Comparison of ENCODE assay signal across 7 cellular contexts in genomic region chr21:20882462-20883415, GRCh38.
DNase-seq lines count a peak whose midpoint lies in the region; ATAC-seq and TF ChIP-seq lines count a peak whose summit lies in the region.

No MANE protein-coding gene starts in this region.

- H3K9me3 Mint-ChIP-seq in activated CD8-positive, alpha-beta memory T cell treated with anti-CD3 and anti-CD28 coated beads, Interleukin-2, amount 10 ng/mL, durations not matched to agents 7 days and 5 days (ENCODE audit: low read depth), result peaks cover 2% of the 10 kb centered on the region

- H3K4me3 Mint-ChIP-seq in activated CD8-positive, alpha-beta memory T cell treated with anti-CD3 and anti-CD28 coated beads, Interleukin-2, amount 10 ng/mL, durations not matched to agents 7 days and 5 days, result no peak overlapping the region

- no peaks in the 10 kb centered on the region for H3K27me3 Mint-ChIP-seq in activated CD8-positive, alpha-beta memory T cell treated with anti-CD3 and anti-CD28 coated beads, Interleukin-2, amount 10 ng/mL, durations not matched to agents 7 days and 5 days

- intact Hi-C loops in left cardiac atrium (cut with DNase I), result no loop called here

- peak in 1 of 2 donors; percentile 38 for ATAC-seq in left cardiac atrium
- no peak for ATAC-seq in HG03432 (IDR thresholded peaks at IDR 0.05; ENCODE audit: unreplicated experiment)
- no peak for ATAC-seq in activated CD8-positive, alpha-beta memory T cell treated with anti-CD3 and anti-CD28 coated beads, Interleukin-2, amount 10 ng/mL, durations not matched to agents 7 days and 5 days

- 0 out of 3 replicates have a peak, but pooled peaks have one; percentile 9 for TF ChIP-seq CTCF in GM12872 (IDR thresholded peaks at IDR 0.05; ENCODE audit: insufficient read depth, low read depth, low read length)

- no peaks in the 10 kb centered on the region for H3K4me1 Mint-ChIP-seq in activated CD8-positive, alpha-beta memory T cell treated with anti-CD3 and anti-CD28 coated beads, Interleukin-2, amount 10 ng/mL, durations not matched to agents 7 days and 5 days

- no peak overlapping the region for H3K27ac Mint-ChIP-seq in activated CD8-positive, alpha-beta memory T cell treated with anti-CD3 and anti-CD28 coated beads, Interleukin-2, amount 10 ng/mL, durations not matched to agents 7 days and 5 days

- H3K36me3 Mint-ChIP-seq in activated CD8-positive, alpha-beta memory T cell treated with anti-CD3 and anti-CD28 coated beads, Interleukin-2, amount 10 ng/mL, durations not matched to agents 7 days and 5 days, result no peaks in the 10 kb centered on the region

- peak overlapping the region; percentile 49 for H3K27ac ChIP-seq in substantia nigra (ENCODE audit: low read depth, low read length, poor library complexity, severe bottlenecking)

- CTCF ChIA-PET in activated CD8-positive, alpha-beta memory T cell treated with anti-CD3 and anti-CD28 coated beads, Interleukin-2, amount 10 ng/mL, durations not matched to agents 7 days and 5 days (lab: Charles Lee), result no interaction called here

- peak; percentile 41 for DNase-seq in MV-4-11 (lab: John Stamatoyannopoulos, UW)
- DNase-seq in SW480 (ENCODE audit: low spot score), result peak; percentile 64
- peak; percentile 19 for DNase-seq in left cardiac atrium
- DNase-seq in substantia nigra (lab: John Stamatoyannopoulos, UW), result peak in 24 of 49 donors; percentile 2 to 50 (median 16)
- no peak for DNase-seq in activated CD8-positive, alpha-beta memory T cell treated with anti-CD3 and anti-CD28 coated beads, Interleukin-2, amount 10 ng/mL, durations not matched to agents 7 days and 5 days
